28 cellular contexts compared by ENCODE assay signal in the genomic region with DNA sequence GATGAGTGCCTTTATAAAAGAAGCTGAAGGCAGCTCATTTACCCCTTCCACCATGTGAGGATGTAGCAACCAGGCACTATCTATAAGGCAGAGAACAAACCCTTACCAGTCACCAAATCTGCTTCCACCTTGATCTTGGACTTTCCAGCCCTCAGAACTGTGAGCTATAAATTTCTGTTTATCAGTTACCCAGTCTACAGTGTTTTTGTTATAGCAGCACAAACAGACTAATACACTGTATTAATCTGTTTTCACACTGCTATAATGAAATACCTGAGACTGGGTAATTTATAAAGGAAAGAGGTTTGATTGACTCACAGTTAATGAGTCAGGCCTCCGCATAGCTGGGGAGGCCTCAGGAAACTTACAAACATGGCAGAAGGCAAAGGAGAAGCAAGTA.
"Had no signal": no experiment of that assay in that cellular context is flagged by ENCODE, and none has a peak within 500 bp of the region (broad histone marks: within the 10 kb centered on the region; RNA-seq: fewer than 3 reads in every experiment).

No MANE protein-coding gene starts in this region.

- H3K4me3 ChIP-seq: coronary artery, esophagus muscularis mucosa, lower lobe of right lung, neural progenitor cell, smooth muscle cell, stomach, testis, tibial artery had no signal

- H3K9me3 Mint-ChIP-seq: natural killer cell had no signal

- H2AFZ ChIP-seq: neural progenitor cell, parathyroid adenoma had no signal

- H3K36me3 Mint-ChIP-seq: memory B cell; natural killer cell; stimulated activated effector memory CD8-positive, alpha-beta T cell treated with anti-CD3 and anti-CD28 coated beads, Interleukin-12 subunit alpha, Interleukin-12 subunit beta, amount 100 ng/mL, for 72 hours had no signal

- ATAC-seq: left ventricle myocardium superior; lower lobe of right lung; natural killer cell; sciatic nerve; stimulated activated effector memory CD8-positive, alpha-beta T cell treated with anti-CD3 and anti-CD28 coated beads, Interleukin-12 subunit alpha, Interleukin-12 subunit beta, amount 100 ng/mL, for 72 hours had no signal

- H3K27me3 ChIP-seq: esophagus muscularis mucosa, testis, tibial artery had no signal

- H3K9me3 ChIP-seq: testis had no signal

- FAIRE-seq: endometrium, frontal cortex had no signal

- H3K4me1 Mint-ChIP-seq: immature natural killer cell; memory B cell; natural killer cell; stimulated activated effector memory CD8-positive, alpha-beta T cell treated with anti-CD3 and anti-CD28 coated beads, Interleukin-12 subunit alpha, Interleukin-12 subunit beta, amount 100 ng/mL, for 72 hours had no signal

- H3K27ac Mint-ChIP-seq: immature natural killer cell; memory B cell; natural killer cell; neural progenitor cell; progenitor cell of endocrine pancreas; stimulated activated effector memory CD8-positive, alpha-beta T cell treated with anti-CD3 and anti-CD28 coated beads, Interleukin-12 subunit alpha, Interleukin-12 subunit beta, amount 100 ng/mL, for 72 hours; type B pancreatic cell had no signal

- H3K4me1 ChIP-seq: parathyroid adenoma, stomach, testis had no signal

- H3K4me2 ChIP-seq: neural progenitor cell, smooth muscle cell had no signal

- H3K9ac ChIP-seq: neural progenitor cell, parathyroid adenoma had no signal

- H3K36me3 ChIP-seq: esophagus muscularis mucosa, lower lobe of right lung, neural progenitor cell, stomach, tibial artery had no signal

- DNase-seq: dermis blood vessel endothelial cell; effector memory CD4-positive, alpha-beta T cell; hypothalamus; immature natural killer cell; islet precursor cell; kidney glomerular epithelial cell; left ventricle myocardium superior; lower lobe of right lung; natural killer cell; stimulated activated CD4-positive, alpha-beta T cell treated with anti-CD3 and anti-CD28 coated beads, Interleukin-12 subunit alpha, Interleukin-12 subunit beta, amount 100 ng/mL, for 4 hours; stimulated activated CD4-positive, alpha-beta T cell treated with anti-CD3 and anti-CD28 coated beads, Interleukin-2, amount 100 ng/mL, for 24 hours; stimulated activated CD4-positive, alpha-beta T cell treated with anti-CD3 and anti-CD28 coated beads, Interleukin-4, amount 100 ng/mL, for 24 hours; stimulated activated naive CD4-positive, alpha-beta T cell treated with Interleukin-2 at 50 U/mL for 16 hours; stomach; testis; tibial artery had no signal

- H3K27ac ChIP-seq: coronary artery, esophagus muscularis mucosa, lower lobe of right lung, neural progenitor cell, parathyroid adenoma, stomach, testis, tibial artery had no signal

- H3K4me3 Mint-ChIP-seq: immature natural killer cell; memory B cell; natural killer cell; neural progenitor cell; stimulated activated effector memory CD8-positive, alpha-beta T cell treated with anti-CD3 and anti-CD28 coated beads, Interleukin-12 subunit alpha, Interleukin-12 subunit beta, amount 100 ng/mL, for 72 hours; type B pancreatic cell had no signal
